Comparison of ENCODE assay signal across 12 cellular contexts in the genomic region with DNA sequence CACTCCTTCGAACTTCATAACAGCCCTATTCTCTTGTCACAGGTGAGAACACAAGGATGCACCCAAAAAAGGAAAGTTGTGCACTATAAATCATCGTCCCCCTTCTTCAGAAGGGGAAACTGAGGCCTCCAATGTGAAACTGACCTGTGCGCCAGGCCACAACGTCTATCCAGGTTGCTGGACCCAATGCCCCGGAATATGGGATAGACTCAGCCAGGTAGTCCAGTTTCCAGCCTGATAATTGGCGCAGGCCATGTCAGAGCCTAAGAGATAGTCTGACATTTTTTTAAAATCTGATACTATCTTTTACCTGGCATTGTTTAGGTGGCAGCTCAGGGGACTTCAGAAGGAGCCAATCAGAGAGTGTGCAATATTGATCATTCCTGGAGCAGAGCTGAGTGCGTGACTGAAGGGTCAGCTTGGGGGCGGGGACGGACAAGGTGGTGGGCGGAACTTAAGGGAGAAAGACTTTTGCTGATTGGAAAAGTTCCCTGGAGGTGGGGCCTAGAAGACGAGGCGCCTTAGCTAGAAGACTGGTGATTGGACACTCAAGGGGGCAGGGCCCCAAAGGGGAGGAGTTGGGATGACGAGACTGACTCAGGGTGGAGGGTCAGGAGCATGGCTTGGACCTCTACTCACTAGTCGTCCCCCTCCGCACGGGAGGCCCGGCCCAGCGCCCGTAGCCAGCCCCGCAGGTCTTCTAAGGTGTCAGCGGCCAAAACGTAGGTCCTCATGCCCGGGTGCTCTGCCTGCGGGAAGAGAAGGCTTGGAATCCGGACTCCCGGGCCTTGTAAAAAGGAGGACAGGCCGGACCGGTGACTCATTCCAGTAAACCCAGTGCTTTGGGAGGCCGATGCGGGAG.
DNase-seq lines count a peak whose midpoint lies in the region; ATAC-seq and TF ChIP-seq lines count a peak whose summit lies in the region.
"Had no signal": no experiment of that assay in that cellular context is flagged by ENCODE, and none has a peak within 500 bp of the region (broad histone marks: within the 10 kb centered on the region; RNA-seq: fewer than 3 reads in every experiment).

No MANE protein-coding gene starts in this region.

- H3K36me3 ChIP-seq in effector memory CD4-positive, alpha-beta T cell (ENCODE audit: control insufficient read depth, insufficient read depth, low read length), result no peaks in the 10 kb centered on the region
- H3K36me3 ChIP-seq in neutrophil, result no peaks in the 10 kb centered on the region

- H3K27ac ChIP-seq in effector memory CD4-positive, alpha-beta T cell (ENCODE audit: insufficient read depth, low read length, poor library complexity, severe bottlenecking), result peak overlapping the region; percentile 30
- H3K27ac ChIP-seq in neutrophil, result no peak overlapping the region
- H3K27ac ChIP-seq: HL-60 had no signal

- peaks cover 5% of the 10 kb centered on the region for H3K4me1 ChIP-seq in effector memory CD4-positive, alpha-beta T cell (ENCODE audit: control insufficient read depth, insufficient read depth, low read length, poor library complexity, severe bottlenecking)
- H3K4me1 ChIP-seq in neutrophil (ENCODE audit: control insufficient read depth in 1 of 2, insufficient read depth in 1 of 2, low read depth in 1 of 2, low read length in 1 of 2), result peaks cover 4 to 10% of the 10 kb centered on the region in 2 experiments

- no peak for TF ChIP-seq CTCF in neutrophil (IDR thresholded peaks at IDR 0.05)

- ATAC-seq in HG02571 (IDR thresholded peaks at IDR 0.05; ENCODE audit: unreplicated experiment) (peak; percentile 81), HG03025 (IDR thresholded peaks at IDR 0.05; ENCODE audit: low FRiP score, unreplicated experiment) (no peak)

- DNase-seq in NCI-H82 (lab: John Stamatoyannopoulos, UW) (peak; percentile 30), NCI-H82 treated with DMSO at 0.1 percent for 48 hours (lab: John Stamatoyannopoulos, UW; ENCODE audit: unreplicated experiment) (no peak), amniotic stem cell (lab: John Stamatoyannopoulos, UW) (no peak), GM03348 (ENCODE audit: low spot score) (no peak)
- no peak for DNase-seq in effector memory CD4-positive, alpha-beta T cell
- DNase-seq: 8988T, left cardiac atrium, NCI-H748 treated with DMSO at 0.1 percent for 48 hours had no signal

- no peaks in the 10 kb centered on the region for H3K27me3 ChIP-seq in effector memory CD4-positive, alpha-beta T cell (replicated peaks; ENCODE audit: control insufficient read depth, insufficient read depth, low read length, poor library complexity, severe bottlenecking)
- peaks cover 4% of the 10 kb centered on the region for H3K27me3 ChIP-seq in neutrophil

- no peaks in the 10 kb centered on the region for H3K9me3 ChIP-seq in effector memory CD4-positive, alpha-beta T cell (ENCODE audit: control insufficient read depth, low read length)
- H3K9me3 ChIP-seq in neutrophil, result no peaks in the 10 kb centered on the region

- H3K4me3 ChIP-seq in effector memory CD4-positive, alpha-beta T cell (ENCODE audit: insufficient read depth, low read depth, low read length, poor library complexity, severe bottlenecking), result peak overlapping the region; percentile 36
- peak overlapping the region; percentile 38 to 49 for H3K4me3 ChIP-seq in neutrophil (ENCODE audit: low read depth in 1 of 2, low read length in 1 of 2)
